ENCODE assay signal across 20 cellular contexts in genomic region chr3:39485547-39485946, GRCh38. TPM values are rescaled to one million over a fixed set of nuclear protein-coding genes. Genes with fewer than 3 reads are reported as not detected.
"Had no signal": no experiment of that assay in that cellular context is flagged by ENCODE, and none has a peak within 500 bp of the region (broad histone marks: within the 10 kb centered on the region; RNA-seq: fewer than 3 reads in every experiment).

No MANE protein-coding gene starts in this region.

- ATAC-seq: activated CD8-positive, alpha-beta T cell treated with anti-CD3 and anti-CD28 coated beads for 36 hours; activated T-cell treated with anti-CD3 and anti-CD28 coated beads, Interleukin-2, amount 50 U/mL, for 4 hours; effector memory CD8-positive, alpha-beta T cell; natural killer cell treated with Interleukin-12 subunit alpha and Interleukin-12 subunit beta and Interleukin-15 and Interleukin-18, amount 100 ng/mL, for 72 hours; T-helper 17 cell had no signal

- H3K4me3 ChIP-seq: right atrium auricular region, skin epidermis, suprapubic skin, upper lobe of left lung had no signal

- DNase-seq: activated B cell treated with CpG ODN at 0.5 μM for 24 hours; activated CD4-positive, alpha-beta T cell treated with anti-CD3 and anti-CD28 coated beads for 48 hours; activated CD8-positive, alpha-beta T cell treated with anti-CD3 and anti-CD28 coated beads for 36 hours; activated effector memory CD4-positive, alpha-beta T cell treated with Interleukin-2 at 50 U/mL for 16 hours; activated naive CD4-positive, alpha-beta T cell treated with anti-CD3 and anti-CD28 coated beads, Interleukin-2, amount 50 U/mL, for 16 hours; activated T-cell treated with anti-CD3 and anti-CD28 coated beads, Interleukin-2, amount 50 U/mL, for 4 hours; cortex of kidney; effector memory CD8-positive, alpha-beta T cell; foreskin melanocyte; mesendoderm; occipital lobe; stimulated activated CD4-positive, alpha-beta T cell treated with anti-CD3 and anti-CD28 coated beads, Interleukin-4, amount 100 ng/mL, for 24 hours; stimulated activated naive CD4-positive, alpha-beta T cell; T-helper 17 cell; upper lobe of left lung had no signal

- H3K4me1 ChIP-seq: right atrium auricular region, suprapubic skin, upper lobe of left lung had no signal

- H3K9me3 Mint-ChIP-seq: activated B cell treated with CpG ODN at 0.5 μM for 24 hours; activated CD8-positive, alpha-beta T cell treated with anti-CD3 and anti-CD28 coated beads for 36 hours; activated T-cell treated with anti-CD3 and anti-CD28 coated beads, Interleukin-2, amount 50 U/mL, for 4 hours; central memory CD8-positive, alpha-beta T cell; effector memory CD8-positive, alpha-beta T cell; natural killer cell treated with Interleukin-12 subunit alpha and Interleukin-12 subunit beta and Interleukin-15 and Interleukin-18, amount 100 ng/mL, for 72 hours had no signal

- H3K27me3 ChIP-seq: right atrium auricular region, suprapubic skin, upper lobe of left lung had no signal

- H3K27ac Mint-ChIP-seq: activated B cell treated with CpG ODN at 0.5 μM for 24 hours; activated CD8-positive, alpha-beta T cell treated with anti-CD3 and anti-CD28 coated beads for 36 hours; effector memory CD8-positive, alpha-beta T cell; natural killer cell treated with Interleukin-12 subunit alpha and Interleukin-12 subunit beta and Interleukin-15 and Interleukin-18, amount 100 ng/mL, for 72 hours; T-helper 17 cell had no signal

- H3K27ac ChIP-seq: right atrium auricular region, skin epidermis, suprapubic skin, upper lobe of left lung had no signal

- H3K36me3 ChIP-seq: right atrium auricular region, suprapubic skin, upper lobe of left lung had no signal

- H3K36me3 Mint-ChIP-seq: natural killer cell treated with Interleukin-12 subunit alpha and Interleukin-12 subunit beta and Interleukin-15 and Interleukin-18, amount 100 ng/mL, for 72 hours had no signal

- H3K4me1 Mint-ChIP-seq: activated B cell treated with CpG ODN at 0.5 μM for 24 hours; central memory CD8-positive, alpha-beta T cell; T-helper 17 cell had no signal

- H3K4me3 Mint-ChIP-seq: activated B cell treated with CpG ODN at 0.5 μM for 24 hours; activated CD8-positive, alpha-beta T cell treated with anti-CD3 and anti-CD28 coated beads for 36 hours; activated T-cell treated with anti-CD3 and anti-CD28 coated beads, Interleukin-2, amount 50 U/mL, for 4 hours; central memory CD8-positive, alpha-beta T cell; effector memory CD8-positive, alpha-beta T cell; natural killer cell treated with Interleukin-12 subunit alpha and Interleukin-12 subunit beta and Interleukin-15 and Interleukin-18, amount 100 ng/mL, for 72 hours; T-helper 17 cell had no signal

- H3K9me3 ChIP-seq: right atrium auricular region, suprapubic skin, upper lobe of left lung had no signal

RNA-seq across cellular contexts. Expression of gene MOBP, which starts 18.1 kb away (rescaled TPM):
- total RNA-seq: activated CD8-positive, alpha-beta T cell treated with anti-CD3 and anti-CD28 coated beads for 36 hours; activated T-cell treated with anti-CD3 and anti-CD28 coated beads, Interleukin-2, amount 50 U/mL, for 4 hours; natural killer cell treated with Interleukin-12 subunit alpha and Interleukin-12 subunit beta and Interleukin-15 and Interleukin-18, amount 100 ng/mL, for 72 hours; suprapubic skin; T-helper 17 cell had no signal
